In the genomic region with DNA sequence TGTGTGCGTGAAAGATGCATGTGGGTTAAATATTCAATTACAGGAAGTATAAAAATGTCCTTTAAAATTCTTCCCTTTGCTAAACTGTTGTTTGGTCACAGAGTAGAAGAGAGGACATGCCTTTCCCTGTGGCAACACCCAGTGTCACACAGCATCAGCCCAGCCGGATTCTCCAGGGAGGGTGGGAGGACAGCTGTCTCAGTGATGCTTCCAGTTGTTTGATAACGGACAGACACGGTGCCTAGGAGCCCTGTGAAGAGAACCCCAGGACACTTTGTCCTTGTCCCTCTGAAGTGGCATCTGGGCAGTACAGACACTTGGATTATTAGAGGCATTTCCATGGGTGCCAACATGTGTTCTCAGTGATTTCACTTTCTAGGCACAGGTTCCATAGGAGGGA, we compare ENCODE assay signal across 1 cellular context.
TF ChIP-seq lines count a peak whose summit lies in the region.

No MANE protein-coding gene starts in this region.

TF ChIP-seq in GM23338, 12 proteins besides CTCF, POLR2A, EP300 and RAD21 (continued from another document):
- TF ChIP-seq, protein P1, sequence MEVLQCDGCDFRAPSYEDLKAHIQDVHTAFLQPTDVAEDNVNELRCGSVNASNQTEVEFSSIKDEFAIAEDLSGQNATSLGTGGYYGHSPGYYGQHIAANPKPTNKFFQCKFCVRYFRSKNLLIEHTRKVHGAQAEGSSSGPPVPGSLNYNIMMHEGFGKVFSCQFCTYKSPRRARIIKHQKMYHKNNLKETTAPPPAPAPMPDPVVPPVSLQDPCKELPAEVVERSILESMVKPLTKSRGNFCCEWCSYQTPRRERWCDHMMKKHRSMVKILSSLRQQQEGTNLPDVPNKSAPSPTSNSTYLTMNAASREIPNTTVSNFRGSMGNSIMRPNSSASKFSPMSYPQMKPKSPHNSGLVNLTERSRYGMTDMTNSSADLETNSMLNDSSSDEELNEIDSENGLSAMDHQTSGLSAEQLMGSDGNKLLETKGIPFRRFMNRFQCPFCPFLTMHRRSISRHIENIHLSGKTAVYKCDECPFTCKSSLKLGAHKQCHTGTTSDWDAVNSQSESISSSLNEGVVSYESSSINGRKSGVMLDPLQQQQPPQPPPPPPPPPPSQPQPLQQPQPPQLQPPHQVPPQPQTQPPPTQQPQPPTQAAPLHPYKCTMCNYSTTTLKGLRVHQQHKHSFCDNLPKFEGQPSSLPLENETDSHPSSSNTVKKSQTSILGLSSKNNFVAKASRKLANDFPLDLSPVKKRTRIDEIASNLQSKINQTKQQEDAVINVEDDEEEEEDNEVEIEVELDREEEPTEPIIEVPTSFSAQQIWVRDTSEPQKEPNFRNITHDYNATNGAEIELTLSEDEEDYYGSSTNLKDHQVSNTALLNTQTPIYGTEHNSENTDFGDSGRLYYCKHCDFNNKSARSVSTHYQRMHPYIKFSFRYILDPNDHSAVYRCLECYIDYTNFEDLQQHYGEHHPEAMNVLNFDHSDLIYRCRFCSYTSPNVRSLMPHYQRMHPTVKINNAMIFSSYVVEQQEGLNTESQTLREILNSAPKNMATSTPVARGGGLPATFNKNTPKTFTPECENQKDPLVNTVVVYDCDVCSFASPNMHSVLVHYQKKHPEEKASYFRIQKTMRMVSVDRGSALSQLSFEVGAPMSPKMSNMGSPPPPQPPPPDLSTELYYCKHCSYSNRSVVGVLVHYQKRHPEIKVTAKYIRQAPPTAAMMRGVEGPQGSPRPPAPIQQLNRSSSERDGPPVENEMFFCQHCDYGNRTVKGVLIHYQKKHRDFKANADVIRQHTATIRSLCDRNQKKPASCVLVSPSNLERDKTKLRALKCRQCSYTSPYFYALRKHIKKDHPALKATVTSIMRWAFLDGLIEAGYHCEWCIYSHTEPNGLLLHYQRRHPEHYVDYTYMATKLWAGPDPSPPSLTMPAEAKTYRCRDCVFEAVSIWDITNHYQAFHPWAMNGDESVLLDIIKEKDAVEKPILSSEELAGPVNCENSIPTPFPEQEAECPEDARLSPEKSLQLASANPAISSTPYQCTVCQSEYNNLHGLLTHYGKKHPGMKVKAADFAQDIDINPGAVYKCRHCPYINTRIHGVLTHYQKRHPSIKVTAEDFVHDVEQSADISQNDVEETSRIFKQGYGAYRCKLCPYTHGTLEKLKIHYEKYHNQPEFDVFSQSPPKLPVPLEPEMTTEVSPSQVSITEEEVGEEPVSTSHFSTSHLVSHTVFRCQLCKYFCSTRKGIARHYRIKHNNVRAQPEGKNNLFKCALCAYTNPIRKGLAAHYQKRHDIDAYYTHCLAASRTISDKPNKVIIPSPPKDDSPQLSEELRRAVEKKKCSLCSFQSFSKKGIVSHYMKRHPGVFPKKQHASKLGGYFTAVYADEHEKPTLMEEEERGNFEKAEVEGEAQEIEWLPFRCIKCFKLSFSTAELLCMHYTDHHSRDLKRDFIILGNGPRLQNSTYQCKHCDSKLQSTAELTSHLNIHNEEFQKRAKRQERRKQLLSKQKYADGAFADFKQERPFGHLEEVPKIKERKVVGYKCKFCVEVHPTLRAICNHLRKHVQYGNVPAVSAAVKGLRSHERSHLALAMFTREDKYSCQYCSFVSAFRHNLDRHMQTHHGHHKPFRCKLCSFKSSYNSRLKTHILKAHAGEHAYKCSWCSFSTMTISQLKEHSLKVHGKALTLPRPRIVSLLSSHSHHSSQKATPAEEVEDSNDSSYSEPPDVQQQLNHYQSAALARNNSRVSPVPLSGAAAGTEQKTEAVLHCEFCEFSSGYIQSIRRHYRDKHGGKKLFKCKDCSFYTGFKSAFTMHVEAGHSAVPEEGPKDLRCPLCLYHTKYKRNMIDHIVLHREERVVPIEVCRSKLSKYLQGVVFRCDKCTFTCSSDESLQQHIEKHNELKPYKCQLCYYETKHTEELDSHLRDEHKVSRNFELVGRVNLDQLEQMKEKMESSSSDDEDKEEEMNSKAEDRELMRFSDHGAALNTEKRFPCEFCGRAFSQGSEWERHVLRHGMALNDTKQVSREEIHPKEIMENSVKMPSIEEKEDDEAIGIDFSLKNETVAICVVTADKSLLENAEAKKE (CRISPR knock-in tag; IDR thresholded peaks at IDR 0.05): no peak
- TF ChIP-seq, protein P2, sequence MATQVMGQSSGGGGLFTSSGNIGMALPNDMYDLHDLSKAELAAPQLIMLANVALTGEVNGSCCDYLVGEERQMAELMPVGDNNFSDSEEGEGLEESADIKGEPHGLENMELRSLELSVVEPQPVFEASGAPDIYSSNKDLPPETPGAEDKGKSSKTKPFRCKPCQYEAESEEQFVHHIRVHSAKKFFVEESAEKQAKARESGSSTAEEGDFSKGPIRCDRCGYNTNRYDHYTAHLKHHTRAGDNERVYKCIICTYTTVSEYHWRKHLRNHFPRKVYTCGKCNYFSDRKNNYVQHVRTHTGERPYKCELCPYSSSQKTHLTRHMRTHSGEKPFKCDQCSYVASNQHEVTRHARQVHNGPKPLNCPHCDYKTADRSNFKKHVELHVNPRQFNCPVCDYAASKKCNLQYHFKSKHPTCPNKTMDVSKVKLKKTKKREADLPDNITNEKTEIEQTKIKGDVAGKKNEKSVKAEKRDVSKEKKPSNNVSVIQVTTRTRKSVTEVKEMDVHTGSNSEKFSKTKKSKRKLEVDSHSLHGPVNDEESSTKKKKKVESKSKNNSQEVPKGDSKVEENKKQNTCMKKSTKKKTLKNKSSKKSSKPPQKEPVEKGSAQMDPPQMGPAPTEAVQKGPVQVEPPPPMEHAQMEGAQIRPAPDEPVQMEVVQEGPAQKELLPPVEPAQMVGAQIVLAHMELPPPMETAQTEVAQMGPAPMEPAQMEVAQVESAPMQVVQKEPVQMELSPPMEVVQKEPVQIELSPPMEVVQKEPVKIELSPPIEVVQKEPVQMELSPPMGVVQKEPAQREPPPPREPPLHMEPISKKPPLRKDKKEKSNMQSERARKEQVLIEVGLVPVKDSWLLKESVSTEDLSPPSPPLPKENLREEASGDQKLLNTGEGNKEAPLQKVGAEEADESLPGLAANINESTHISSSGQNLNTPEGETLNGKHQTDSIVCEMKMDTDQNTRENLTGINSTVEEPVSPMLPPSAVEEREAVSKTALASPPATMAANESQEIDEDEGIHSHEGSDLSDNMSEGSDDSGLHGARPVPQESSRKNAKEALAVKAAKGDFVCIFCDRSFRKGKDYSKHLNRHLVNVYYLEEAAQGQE (IDR thresholded peaks at IDR 0.05; ENCODE audit: unreplicated experiment): no peak
- no peak for TF ChIP-seq ZNF114 (CRISPR knock-in tag; IDR thresholded peaks at IDR 0.05)
